Comparison of ENCODE assay signal across 8 cellular contexts in genomic region chr1:28642056-28642846, GRCh38. TPM values are rescaled to one million over a fixed set of nuclear protein-coding genes. Genes with fewer than 3 reads are reported as not detected.
DNase-seq lines count a peak whose midpoint lies in the region; ATAC-seq and TF ChIP-seq lines count a peak whose summit lies in the region.

No MANE protein-coding gene starts in this region.

- DNase-seq in GM06990 (ENCODE audit: extremely low read depth, insufficient read length): no peak
- DNase-seq in HCEC 1CT: peak; percentile 11
- DNase-seq in OCI-M2 (lab: John Stamatoyannopoulos, UW; ENCODE audit: unreplicated experiment): peak; percentile 72
- DNase-seq in NCI-H226: no peak
- no peak for DNase-seq in NCI-H146 (lab: John Stamatoyannopoulos, UW)

- 2% methylated on average over 26 of the region's 26 CpGs for WGBS in ectodermal cell, 2 experiments

- H3K4me1 ChIP-seq in ectodermal cell (ENCODE audit: control insufficient read depth, insufficient read depth, low read length): peaks cover 6% of the 10 kb centered on the region
- H3K4me1 ChIP-seq in mucosa of stomach (ENCODE audit: control insufficient read depth, insufficient read depth, low read length): peaks cover 20% of the 10 kb centered on the region

- H3K4me3 ChIP-seq in GM06990 (replicated peaks; ENCODE audit: low read depth, low read length): peak overlapping the region; percentile 95
- peak overlapping the region; percentile 89 for H3K4me3 ChIP-seq in ectodermal cell (ENCODE audit: insufficient read depth, low read depth, low read length)
- peak overlapping the region; percentile 92 for H3K4me3 ChIP-seq in mucosa of stomach (ENCODE audit: low read length)

- H3K36me3 ChIP-seq in GM06990 (ENCODE audit: control insufficient read depth, insufficient read depth, low read length): no peaks in the 10 kb centered on the region
- H3K36me3 ChIP-seq in ectodermal cell (ENCODE audit: control insufficient read depth, insufficient read depth, low read length): no peaks in the 10 kb centered on the region
- no peaks in the 10 kb centered on the region for H3K36me3 ChIP-seq in mucosa of stomach (ENCODE audit: control insufficient read depth, insufficient read depth, low read length)

- no peak for ATAC-seq in GM21381 (IDR thresholded peaks at IDR 0.05; ENCODE audit: unreplicated experiment)

- TF ChIP-seq CTCF in GM06990 (IDR thresholded peaks at IDR 0.05; ENCODE audit: insufficient read depth, low read length, poor library complexity, severe bottlenecking): no peak

- H3K27ac ChIP-seq in ectodermal cell (ENCODE audit: insufficient read depth, low read depth, low read length, poor library complexity, severe bottlenecking): no peak overlapping the region

- peak overlapping the region; percentile 93 for H3K9ac ChIP-seq in mucosa of stomach (ENCODE audit: low read length)

- no peaks in the 10 kb centered on the region for H3K9me3 ChIP-seq in ectodermal cell (ENCODE audit: control insufficient read depth, low read length)
- no peaks in the 10 kb centered on the region for H3K9me3 ChIP-seq in mucosa of stomach (ENCODE audit: control insufficient read depth, low read length)

- H3K27me3 ChIP-seq in GM06990 (replicated peaks; ENCODE audit: control insufficient read depth, insufficient read depth, low read length) (no peaks in the 10 kb centered on the region), ectodermal cell (ENCODE audit: control insufficient read depth, insufficient read depth, low read length, poor library complexity, severe bottlenecking) (no peaks in the 10 kb centered on the region), mucosa of stomach (ENCODE audit: control insufficient read depth, insufficient read depth, low read length) (no peaks in the 10 kb centered on the region)

RNA-seq across cellular contexts. Expression of gene TAF12, which starts 0.6 kb away (rescaled TPM):
- 37.6 TPM for polyA plus RNA-seq in ectodermal cell (2013, experiment 1 of 4)
- 35.7 TPM for polyA plus RNA-seq in ectodermal cell (2013, experiment 2 of 4)
- polyA plus RNA-seq in ectodermal cell (2013, experiment 3 of 4): 26.6 TPM
- 33.7 TPM for polyA plus RNA-seq in ectodermal cell (2013, experiment 4 of 4)

RNA-seq across cellular contexts. Expression of gene RNU11, which starts 6.1 kb away (rescaled TPM):
- 46.3 TPM for polyA plus RNA-seq in ectodermal cell (2013, experiment 1 of 4)
- polyA plus RNA-seq in ectodermal cell (2013, experiment 2 of 4): 139 TPM
- 4,056 TPM for polyA plus RNA-seq in ectodermal cell (2013, experiment 3 of 4)
- 1,777 TPM for polyA plus RNA-seq in ectodermal cell (2013, experiment 4 of 4)

RNA-seq across cellular contexts. Expression of gene GMEB1, which starts 26.3 kb away (rescaled TPM):
- polyA plus RNA-seq in ectodermal cell (2013, experiment 1 of 4): 12.7 TPM
- polyA plus RNA-seq in ectodermal cell (2013, experiment 2 of 4): 11.8 TPM
- 10.2 TPM for polyA plus RNA-seq in ectodermal cell (2013, experiment 3 of 4)
- polyA plus RNA-seq in ectodermal cell (2013, experiment 4 of 4): 11.9 TPM

RNA-seq across cellular contexts. Expression of gene RAB42, which starts 50.2 kb away (rescaled TPM):
- polyA plus RNA-seq in ectodermal cell (2013, experiment 1 of 4): 2.6 TPM
- 2.8 TPM for polyA plus RNA-seq in ectodermal cell (2013, experiment 2 of 4)
- 3.4 TPM for polyA plus RNA-seq in ectodermal cell (2013, experiment 3 of 4)
- polyA plus RNA-seq in ectodermal cell (2013, experiment 4 of 4): 3.6 TPM

Comparison
In these comparisons a context has a peak if more than half of its experiments do, and no peak if none do; other contexts are left out.
1. DNase-seq: peak in HCEC 1CT (single experiment) and OCI-M2 (single experiment); none in GM06990 (single experiment), NCI-H226 (single experiment) and NCI-H146 (single experiment).
2. Peak in every context shown above with its lines, with median percentiles within 50 percentile points of each other: H3K4me3 ChIP-seq.